ENCODE assay signal across 21 cellular contexts in genomic region chr6:141254336-141254735, GRCh38.
"Had no signal": no experiment of that assay in that cellular context is flagged by ENCODE, and none has a peak within 500 bp of the region (broad histone marks: within the 10 kb centered on the region; RNA-seq: fewer than 3 reads in every experiment).

No MANE protein-coding gene starts in this region.

- H2AFZ ChIP-seq: PC-9 had no signal

- H3K4me3 ChIP-seq: PC-9 had no signal

- ATAC-seq: activated CD8-positive, alpha-beta T cell treated with anti-CD3 and anti-CD28 coated beads, Interleukin-2, amount 10 ng/mL, durations not matched to agents 7 days and 5 days; activated naive CD4-positive, alpha-beta T cell treated with anti-CD3 and anti-CD28 coated beads, Interleukin-2, amount 50 U/mL, for 72 hours; activated naive CD8-positive, alpha-beta T cell treated with anti-CD3 and anti-CD28 coated beads, Interleukin-2, amount 50 U/mL, for 24 hours; activated T-cell treated with anti-CD3 and anti-CD28 coated beads, Interleukin-2, amount 50 U/mL, for 4 hours; WTC11 had no signal

- DNase-seq: activated CD4-positive, alpha-beta T cell treated with anti-CD3 and anti-CD28 coated beads for 48 hours; activated CD4-positive, alpha-beta T cell treated with anti-CD3 and anti-CD28 coated beads, Interleukin-2, amount 50 U/mL, for 4 hours; activated CD4-positive, CD25-positive, alpha-beta regulatory T cell treated with anti-CD3 and anti-CD28 coated beads, Interleukin-2, amount 50 U/mL, for 72 hours; activated CD8-positive, alpha-beta T cell treated with anti-CD3 and anti-CD28 coated beads, Interleukin-2, amount 10 ng/mL, durations not matched to agents 7 days and 5 days; activated effector memory CD4-positive, alpha-beta T cell treated with anti-CD3 and anti-CD28 coated beads, Interleukin-2, amount 50 U/mL, for 16 hours; activated naive CD4-positive, alpha-beta T cell treated with Interleukin-2 at 50 U/mL for 16 hours; activated naive CD8-positive, alpha-beta T cell treated with anti-CD3 and anti-CD28 coated beads, Interleukin-2, amount 50 U/mL, for 24 hours; activated T-cell treated with anti-CD3 and anti-CD28 coated beads, Interleukin-2, amount 50 U/mL, for 4 hours; amygdala; caudate nucleus; Kasumi-1; KBM-7; NCI-H1048; NCI-H146; NCI-H187 treated with DMSO at 0.1 percent for 48 hours; NCI-H2081 treated with DMSO at 0.1 percent for 48 hours; NCI-H446; NCI-H524; PC-9 had no signal

- H3K4me2 ChIP-seq: PC-9 had no signal

- H3K27ac ChIP-seq: PC-9 had no signal
